Comparison of ENCODE assay signal across 1 cellular context in the genomic region with DNA sequence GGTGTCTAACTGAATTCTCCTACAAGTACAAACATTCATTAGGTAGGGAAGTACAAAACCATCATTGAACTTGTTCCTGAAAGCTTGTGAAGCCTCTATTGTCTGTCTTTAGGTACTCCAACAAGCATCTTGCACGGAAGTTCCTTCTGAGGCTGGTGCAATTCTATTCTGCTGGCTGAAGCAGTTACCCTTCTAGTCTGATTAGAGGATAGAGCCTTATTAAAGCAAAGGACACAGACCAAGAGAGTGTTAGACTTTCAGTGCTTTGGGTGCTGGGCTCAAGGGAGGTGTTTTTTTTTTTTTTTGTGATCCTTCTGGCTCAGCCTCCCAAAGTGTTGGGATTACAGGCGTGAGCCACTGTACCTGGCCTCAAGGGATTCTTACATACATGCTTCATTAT.
TF ChIP-seq lines count a peak whose summit lies in the region.

No MANE protein-coding gene starts in this region.

TF ChIP-seq in GM23338, 12 proteins besides CTCF, POLR2A, EP300 and RAD21 (continued from another document):
- TF ChIP-seq, protein P1, sequence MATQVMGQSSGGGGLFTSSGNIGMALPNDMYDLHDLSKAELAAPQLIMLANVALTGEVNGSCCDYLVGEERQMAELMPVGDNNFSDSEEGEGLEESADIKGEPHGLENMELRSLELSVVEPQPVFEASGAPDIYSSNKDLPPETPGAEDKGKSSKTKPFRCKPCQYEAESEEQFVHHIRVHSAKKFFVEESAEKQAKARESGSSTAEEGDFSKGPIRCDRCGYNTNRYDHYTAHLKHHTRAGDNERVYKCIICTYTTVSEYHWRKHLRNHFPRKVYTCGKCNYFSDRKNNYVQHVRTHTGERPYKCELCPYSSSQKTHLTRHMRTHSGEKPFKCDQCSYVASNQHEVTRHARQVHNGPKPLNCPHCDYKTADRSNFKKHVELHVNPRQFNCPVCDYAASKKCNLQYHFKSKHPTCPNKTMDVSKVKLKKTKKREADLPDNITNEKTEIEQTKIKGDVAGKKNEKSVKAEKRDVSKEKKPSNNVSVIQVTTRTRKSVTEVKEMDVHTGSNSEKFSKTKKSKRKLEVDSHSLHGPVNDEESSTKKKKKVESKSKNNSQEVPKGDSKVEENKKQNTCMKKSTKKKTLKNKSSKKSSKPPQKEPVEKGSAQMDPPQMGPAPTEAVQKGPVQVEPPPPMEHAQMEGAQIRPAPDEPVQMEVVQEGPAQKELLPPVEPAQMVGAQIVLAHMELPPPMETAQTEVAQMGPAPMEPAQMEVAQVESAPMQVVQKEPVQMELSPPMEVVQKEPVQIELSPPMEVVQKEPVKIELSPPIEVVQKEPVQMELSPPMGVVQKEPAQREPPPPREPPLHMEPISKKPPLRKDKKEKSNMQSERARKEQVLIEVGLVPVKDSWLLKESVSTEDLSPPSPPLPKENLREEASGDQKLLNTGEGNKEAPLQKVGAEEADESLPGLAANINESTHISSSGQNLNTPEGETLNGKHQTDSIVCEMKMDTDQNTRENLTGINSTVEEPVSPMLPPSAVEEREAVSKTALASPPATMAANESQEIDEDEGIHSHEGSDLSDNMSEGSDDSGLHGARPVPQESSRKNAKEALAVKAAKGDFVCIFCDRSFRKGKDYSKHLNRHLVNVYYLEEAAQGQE (IDR thresholded peaks at IDR 0.05; ENCODE audit: unreplicated experiment), result no peak
- no peak for TF ChIP-seq ZNF114 (CRISPR knock-in tag; IDR thresholded peaks at IDR 0.05)
- TF ChIP-seq ZNF331 (CRISPR knock-in tag; IDR thresholded peaks at IDR 0.05; ENCODE audit: low read depth), result no peak
- TF ChIP-seq, protein P2, sequence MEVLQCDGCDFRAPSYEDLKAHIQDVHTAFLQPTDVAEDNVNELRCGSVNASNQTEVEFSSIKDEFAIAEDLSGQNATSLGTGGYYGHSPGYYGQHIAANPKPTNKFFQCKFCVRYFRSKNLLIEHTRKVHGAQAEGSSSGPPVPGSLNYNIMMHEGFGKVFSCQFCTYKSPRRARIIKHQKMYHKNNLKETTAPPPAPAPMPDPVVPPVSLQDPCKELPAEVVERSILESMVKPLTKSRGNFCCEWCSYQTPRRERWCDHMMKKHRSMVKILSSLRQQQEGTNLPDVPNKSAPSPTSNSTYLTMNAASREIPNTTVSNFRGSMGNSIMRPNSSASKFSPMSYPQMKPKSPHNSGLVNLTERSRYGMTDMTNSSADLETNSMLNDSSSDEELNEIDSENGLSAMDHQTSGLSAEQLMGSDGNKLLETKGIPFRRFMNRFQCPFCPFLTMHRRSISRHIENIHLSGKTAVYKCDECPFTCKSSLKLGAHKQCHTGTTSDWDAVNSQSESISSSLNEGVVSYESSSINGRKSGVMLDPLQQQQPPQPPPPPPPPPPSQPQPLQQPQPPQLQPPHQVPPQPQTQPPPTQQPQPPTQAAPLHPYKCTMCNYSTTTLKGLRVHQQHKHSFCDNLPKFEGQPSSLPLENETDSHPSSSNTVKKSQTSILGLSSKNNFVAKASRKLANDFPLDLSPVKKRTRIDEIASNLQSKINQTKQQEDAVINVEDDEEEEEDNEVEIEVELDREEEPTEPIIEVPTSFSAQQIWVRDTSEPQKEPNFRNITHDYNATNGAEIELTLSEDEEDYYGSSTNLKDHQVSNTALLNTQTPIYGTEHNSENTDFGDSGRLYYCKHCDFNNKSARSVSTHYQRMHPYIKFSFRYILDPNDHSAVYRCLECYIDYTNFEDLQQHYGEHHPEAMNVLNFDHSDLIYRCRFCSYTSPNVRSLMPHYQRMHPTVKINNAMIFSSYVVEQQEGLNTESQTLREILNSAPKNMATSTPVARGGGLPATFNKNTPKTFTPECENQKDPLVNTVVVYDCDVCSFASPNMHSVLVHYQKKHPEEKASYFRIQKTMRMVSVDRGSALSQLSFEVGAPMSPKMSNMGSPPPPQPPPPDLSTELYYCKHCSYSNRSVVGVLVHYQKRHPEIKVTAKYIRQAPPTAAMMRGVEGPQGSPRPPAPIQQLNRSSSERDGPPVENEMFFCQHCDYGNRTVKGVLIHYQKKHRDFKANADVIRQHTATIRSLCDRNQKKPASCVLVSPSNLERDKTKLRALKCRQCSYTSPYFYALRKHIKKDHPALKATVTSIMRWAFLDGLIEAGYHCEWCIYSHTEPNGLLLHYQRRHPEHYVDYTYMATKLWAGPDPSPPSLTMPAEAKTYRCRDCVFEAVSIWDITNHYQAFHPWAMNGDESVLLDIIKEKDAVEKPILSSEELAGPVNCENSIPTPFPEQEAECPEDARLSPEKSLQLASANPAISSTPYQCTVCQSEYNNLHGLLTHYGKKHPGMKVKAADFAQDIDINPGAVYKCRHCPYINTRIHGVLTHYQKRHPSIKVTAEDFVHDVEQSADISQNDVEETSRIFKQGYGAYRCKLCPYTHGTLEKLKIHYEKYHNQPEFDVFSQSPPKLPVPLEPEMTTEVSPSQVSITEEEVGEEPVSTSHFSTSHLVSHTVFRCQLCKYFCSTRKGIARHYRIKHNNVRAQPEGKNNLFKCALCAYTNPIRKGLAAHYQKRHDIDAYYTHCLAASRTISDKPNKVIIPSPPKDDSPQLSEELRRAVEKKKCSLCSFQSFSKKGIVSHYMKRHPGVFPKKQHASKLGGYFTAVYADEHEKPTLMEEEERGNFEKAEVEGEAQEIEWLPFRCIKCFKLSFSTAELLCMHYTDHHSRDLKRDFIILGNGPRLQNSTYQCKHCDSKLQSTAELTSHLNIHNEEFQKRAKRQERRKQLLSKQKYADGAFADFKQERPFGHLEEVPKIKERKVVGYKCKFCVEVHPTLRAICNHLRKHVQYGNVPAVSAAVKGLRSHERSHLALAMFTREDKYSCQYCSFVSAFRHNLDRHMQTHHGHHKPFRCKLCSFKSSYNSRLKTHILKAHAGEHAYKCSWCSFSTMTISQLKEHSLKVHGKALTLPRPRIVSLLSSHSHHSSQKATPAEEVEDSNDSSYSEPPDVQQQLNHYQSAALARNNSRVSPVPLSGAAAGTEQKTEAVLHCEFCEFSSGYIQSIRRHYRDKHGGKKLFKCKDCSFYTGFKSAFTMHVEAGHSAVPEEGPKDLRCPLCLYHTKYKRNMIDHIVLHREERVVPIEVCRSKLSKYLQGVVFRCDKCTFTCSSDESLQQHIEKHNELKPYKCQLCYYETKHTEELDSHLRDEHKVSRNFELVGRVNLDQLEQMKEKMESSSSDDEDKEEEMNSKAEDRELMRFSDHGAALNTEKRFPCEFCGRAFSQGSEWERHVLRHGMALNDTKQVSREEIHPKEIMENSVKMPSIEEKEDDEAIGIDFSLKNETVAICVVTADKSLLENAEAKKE (CRISPR knock-in tag; IDR thresholded peaks at IDR 0.05), result no peak
TF ChIP-seq in GM23338: peak in this region for 0.
